Comparison of ENCODE assay signal across 8 cellular contexts in genomic region chr6:36875250-36875633, GRCh38. TPM values are rescaled to one million over a fixed set of nuclear protein-coding genes. Genes with fewer than 3 reads are reported as not detected.
A peak's percentile ranks its signal among the peaks of the same experiment; 100 is the strongest.
DNase-seq lines count a peak whose midpoint lies in the region; ATAC-seq, FAIRE-seq and TF ChIP-seq lines count a peak whose summit lies in the region.

No MANE protein-coding gene starts in this region.

- peak overlapping the region; percentile 99 for H3K4me3 Mint-ChIP-seq in memory B cell

- H3K9ac ChIP-seq in K562 (ENCODE audit: insufficient read depth in 1 of 2, low read depth in 2 of 2, low read length in 2 of 2): peak overlapping the region; percentile 3 to 100; a peak in 3 of 4 replicates

- 39% methylated on average over 6 of the region's 6 CpGs for WGBS in K562 (ENCODE audit: insufficient coverage, low coverage, missing lambda C conversion rate)

- H3K9me3 ChIP-seq in cardiac muscle cell (ENCODE audit: low read depth): no peaks in the 10 kb centered on the region
- H3K9me3 ChIP-seq in K562 (replicated peaks; ENCODE audit: control insufficient read depth, insufficient read depth, low read depth, low read length): no peaks in the 10 kb centered on the region
- H3K9me3 ChIP-seq in upper lobe of right lung: no peaks in the 10 kb centered on the region

- peaks cover 45% of the 10 kb centered on the region for H3K79me2 ChIP-seq in K562 (ENCODE audit: control insufficient read depth, insufficient read depth, low read length)

- H3K27me3 Mint-ChIP-seq in memory B cell: peaks cover 2% of the 10 kb centered on the region

- H3K4me3 ChIP-seq in cardiac muscle cell: peak overlapping the region; percentile 89
- H3K4me3 ChIP-seq in K562: peak overlapping the region; percentile 76
- H3K4me3 ChIP-seq in upper lobe of right lung: peak overlapping the region; percentile 93

- no peak for TF ChIP-seq RAD21 in K562 (CRISPR knock-in tag; conservative IDR thresholded peaks at IDR 0.05 in 1 of 2, IDR thresholded peaks at IDR 0.05 in 1 of 2)

- ATAC-seq in left cardiac atrium: no peak
- ATAC-seq in K562: no peak
- no peak for ATAC-seq in memory B cell (ENCODE audit: low read depth)
- no peak for ATAC-seq in upper lobe of right lung
- no peak for ATAC-seq in HG02938 (IDR thresholded peaks at IDR 0.05; ENCODE audit: unreplicated experiment)

- in situ Hi-C loops in K562 (cut with MboI): no loop called here

- peak overlapping the region; percentile 93 for H3K27ac Mint-ChIP-seq in memory B cell

- DNase-seq in cardiac muscle cell (ENCODE audit: low read depth in 1 of 2, low spot score in 1 of 2) (no peak), left cardiac atrium (no peak), K562 (ENCODE audit: extremely low read depth in 1 of 4, low spot score in 3 of 4) (peak in 2 of 4 experiments; percentile 32 to 37), memory B cell (ENCODE audit: low spot score in 2 of 2) (no peak), upper lobe of right lung (no peak), SW480 (ENCODE audit: low spot score) (no peak)
- DNase-seq in stimulated activated CD4-positive, alpha-beta T cell treated with anti-CD3 and anti-CD28 coated beads, Interleukin-12 subunit alpha, Interleukin-12 subunit beta, amount 100 ng/mL, for 4 hours: no peak

- H3K9me3 Mint-ChIP-seq in memory B cell: no peaks in the 10 kb centered on the region

- H3K36me3 Mint-ChIP-seq in memory B cell: peaks cover 5% of the 10 kb centered on the region

- peak overlapping the region; percentile 100 for H2AFZ ChIP-seq in K562 (ENCODE audit: low read depth, low read length)

- H3K27me3 ChIP-seq in cardiac muscle cell: no peaks in the 10 kb centered on the region
- no peaks in the 10 kb centered on the region for H3K27me3 ChIP-seq in K562 (ENCODE audit: control insufficient read depth in 2 of 2, insufficient read depth in 2 of 2, low read length in 2 of 2)
- peaks cover 4% of the 10 kb centered on the region for H3K27me3 ChIP-seq in upper lobe of right lung

- intact Hi-C loops in left cardiac atrium (cut with DNase I) (no loop called here), K562 (cut with micrococcal nuclease) (no loop called here), upper lobe of right lung (cut with DNase I) (no loop called here)

- no peaks in the 10 kb centered on the region for H4K20me1 ChIP-seq in K562 (replicated peaks; ENCODE audit: control insufficient read depth, insufficient read depth, low read length)

- H3K36me3 ChIP-seq in cardiac muscle cell: no peaks in the 10 kb centered on the region
- H3K36me3 ChIP-seq in K562 (ENCODE audit: control insufficient read depth, insufficient read depth, low read length): peaks cover 32% of the 10 kb centered on the region
- H3K36me3 ChIP-seq in upper lobe of right lung: no peaks in the 10 kb centered on the region

- TSS peak; percentile 90 for BruUV-seq in K562 (replicated peaks; lab: Mats Ljungman, UMichigan)

- TF ChIP-seq CTCF in cardiac muscle cell (IDR thresholded peaks at IDR 0.05; ENCODE audit: low read depth, low read length) (no peak), K562 (IDR thresholded peaks at IDR 0.05 in 2 of 3, conservative IDR thresholded peaks at IDR 0.05 in 1 of 3; ENCODE audit: insufficient read depth in 2 of 3, low read depth in 1 of 3, low read length in 3 of 3) (no peak), upper lobe of right lung (IDR thresholded peaks at IDR 0.05) (no peak)

- no peak for TF ChIP-seq POLR2A in K562 (conservative IDR thresholded peaks at IDR 0.05)

- peaks cover 13% of the 10 kb centered on the region for H3K4me1 Mint-ChIP-seq in memory B cell

- peaks cover 25% of the 10 kb centered on the region for H3K4me1 ChIP-seq in cardiac muscle cell (ENCODE audit: low read depth)
- H3K4me1 ChIP-seq in K562 (replicated peaks in 1 of 2; ENCODE audit: control insufficient read depth in 2 of 2, insufficient read depth in 2 of 2, low read length in 2 of 2): peaks cover 0 to 31% of the 10 kb centered on the region in 2 experiments; a peak in 2 of 5 replicates
- H3K4me1 ChIP-seq in upper lobe of right lung: peaks cover 14% of the 10 kb centered on the region

- H3K4me2 ChIP-seq in K562 (ENCODE audit: insufficient read depth, low read length): peak overlapping the region; percentile 99

- FAIRE-seq in K562 (lab: Jason Lieb, UNC): peak; percentile 6

- POLR2A ChIA-PET in K562 (lab: Yijun Ruan, JAX): interaction anchor here (0.6 to 7.8 kb wide), 28 partner anchors 8 to 1903 kb away, joined by 3 to 80 read pairs (median 4); partner anchors contain the start of genes C6orf89 and PI16

- H3K27ac ChIP-seq in cardiac muscle cell (peak overlapping the region; percentile 99), K562 (ENCODE audit: extremely low read depth, low read depth, low read length) (peak overlapping the region; percentile 100), upper lobe of right lung (peak overlapping the region; percentile 93)

- TF ChIP-seq EP300 in K562 (IDR thresholded peaks at IDR 0.05; ENCODE audit: low read length): no peak

- CTCF ChIA-PET in K562 (lab: Yijun Ruan, JAX; ENCODE audit: low intra/inter-chr PET ratio): no interaction called here

- no peaks in the 10 kb centered on the region for H3K9me1 ChIP-seq in K562 (ENCODE audit: control insufficient read depth, insufficient read depth, low read length)

RNA-seq across cellular contexts. Expression of gene PPIL1, which starts 0.6 kb away (rescaled TPM):
- total RNA-seq in cardiac muscle cell (37.0 and 70.8 TPM in 2 replicates), left cardiac atrium (10 to 100 TPM; 52.4 to 56.3 TPM), K562 (2014; rRNA removed) (65.8 and 86.0 TPM in 2 replicates), K562 (2014; rRNA removed; fragmentation: Illumina TruSeq; extraction: Trizol) (130 and 132 TPM in 2 replicates), K562 (2015; rRNA removed; fragmentation: Illumina TruSeq; extraction: Trizol) (107 and 119 TPM in 2 replicates), K562 (2021) (86.9 and 90.1 TPM in 2 replicates), upper lobe of right lung (15.7 TPM)
- polyA plus RNA-seq in cardiac muscle cell (76.5 and 133 TPM in 2 replicates), K562 (2011; rRNA removed) (113 and 137 TPM in 2 replicates), K562 (2014; fragmentation: Illumina TruSeq; extraction: Trizol) (116 and 156 TPM in 2 replicates), K562 (2014; fragmentation: Nextera tagmentation; extraction: Ambion mirVana) (100 to 1,000 TPM; 195 to 205 TPM), K562 (2014; rRNA removed) (87.9 and 108 TPM in 2 replicates)
- total RNA-seq in K562 (2011; cell fraction: chromatin; rRNA removed; ENCODE audit: low replicate concordance): 16.9 and 22.0 TPM in 2 replicates
- 16.6 and 19.2 TPM in 2 replicates for total RNA-seq in K562 (2011; cell fraction: nucleolus; rRNA removed)
- total RNA-seq in K562 (2011; cell fraction: nucleoplasm; rRNA removed): 25.1 and 30.4 TPM in 2 replicates
- polyA plus RNA-seq in K562 (2011; cell fraction: cytosol; rRNA removed): 95.1 and 112 TPM in 2 replicates
- 24.2 and 38.0 TPM in 2 replicates for polyA plus RNA-seq in K562 (2011; cell fraction: nucleus; rRNA removed)
- polyA plus RNA-seq in K562 (2012): 81.7 and 93.9 TPM in 2 replicates
- 105 and 126 TPM in 2 replicates for polyA minus RNA-seq in K562 (2011; rRNA and poly(A)+ RNA removed)
- polyA minus RNA-seq in K562 (2011; cell fraction: cytosol; rRNA and poly(A)+ RNA removed): 34.9 and 49.9 TPM in 2 replicates
- 11.2 and 16.2 TPM in 2 replicates for polyA minus RNA-seq in K562 (2011; cell fraction: nucleus; rRNA and poly(A)+ RNA removed)

RNA-seq across cellular contexts. Expression of gene C6orf89, which starts 10.5 kb away (rescaled TPM):
- total RNA-seq in cardiac muscle cell (26.7 and 27.6 TPM in 2 replicates), left cardiac atrium (10 to 100 TPM; 62.9 to 74.1 TPM), K562 (2014; rRNA removed) (47.2 and 63.5 TPM in 2 replicates), K562 (2014; rRNA removed; fragmentation: Illumina TruSeq; extraction: Trizol) (81.6 and 89.0 TPM in 2 replicates), K562 (2015; rRNA removed; fragmentation: Illumina TruSeq; extraction: Trizol) (56.9 and 58.5 TPM in 2 replicates), K562 (2021) (74.8 and 80.1 TPM in 2 replicates), upper lobe of right lung (57.9 TPM)
- polyA plus RNA-seq in cardiac muscle cell (28.2 and 28.6 TPM in 2 replicates), K562 (2011; rRNA removed) (92.9 and 95.9 TPM in 2 replicates), K562 (2014; fragmentation: Illumina TruSeq; extraction: Trizol) (96.1 and 111 TPM in 2 replicates), K562 (2014; fragmentation: Nextera tagmentation; extraction: Ambion mirVana) (10 to 100 TPM; 35.2 to 41.9 TPM), K562 (2014; rRNA removed) (46.7 and 67.6 TPM in 2 replicates)
- 94.9 and 122 TPM in 2 replicates for total RNA-seq in K562 (2011; cell fraction: chromatin; rRNA removed; ENCODE audit: low replicate concordance)
- 56.4 and 60.3 TPM in 2 replicates for total RNA-seq in K562 (2011; cell fraction: nucleolus; rRNA removed)
- 122 and 177 TPM in 2 replicates for total RNA-seq in K562 (2011; cell fraction: nucleoplasm; rRNA removed)
- 47.9 and 60.0 TPM in 2 replicates for polyA plus RNA-seq in K562 (2011; cell fraction: cytosol; rRNA removed)
- polyA plus RNA-seq in K562 (2011; cell fraction: nucleus; rRNA removed): 59.9 and 67.0 TPM in 2 replicates
- 71.0 and 74.5 TPM in 2 replicates for polyA plus RNA-seq in K562 (2012)
- polyA minus RNA-seq in K562 (2011; rRNA and poly(A)+ RNA removed): 51.7 and 54.4 TPM in 2 replicates
- 23.9 and 29.3 TPM in 2 replicates for polyA minus RNA-seq in K562 (2011; cell fraction: cytosol; rRNA and poly(A)+ RNA removed)
- polyA minus RNA-seq in K562 (2011; cell fraction: nucleus; rRNA and poly(A)+ RNA removed): 9.6 and 22.3 TPM in 2 replicates

RNA-seq across cellular contexts. Expression of gene CPNE5, which starts 36.0 kb away (rescaled TPM):
- total RNA-seq in cardiac muscle cell (29.2 and 52.1 TPM in 2 replicates), left cardiac atrium (10 to 100 TPM; 14.7 to 63.5 TPM), K562 (2014; rRNA removed) (0.18 TPM in 1 of 2 replicates, not detected in the other), K562 (2014; rRNA removed; fragmentation: Illumina TruSeq; extraction: Trizol) (not detected in 2 replicates), K562 (2015; rRNA removed; fragmentation: Illumina TruSeq; extraction: Trizol) (0.14 TPM in 1 of 2 replicates, not detected in the other), K562 (2021) (0.47 and 0.49 TPM in 2 replicates), upper lobe of right lung (2.3 TPM)
- polyA plus RNA-seq in cardiac muscle cell (51.6 and 56.5 TPM in 2 replicates), K562 (2011; rRNA removed) (0.46 and 0.61 TPM in 2 replicates), K562 (2014; fragmentation: Illumina TruSeq; extraction: Trizol) (0.43 TPM in 1 of 2 replicates, not detected in the other), K562 (2014; fragmentation: Nextera tagmentation; extraction: Ambion mirVana) (1 to 10 TPM in 1 of 2 experiments, under 1 TPM in 1; 0.21 to 1.0 TPM), K562 (2014; rRNA removed) (0.69 TPM in 1 of 2 replicates, not detected in the other)
- total RNA-seq in K562 (2011; cell fraction: chromatin; rRNA removed; ENCODE audit: low replicate concordance): 1.5 and 2.5 TPM in 2 replicates
- 0.66 and 1.5 TPM in 2 replicates for total RNA-seq in K562 (2011; cell fraction: nucleolus; rRNA removed)
- total RNA-seq in K562 (2011; cell fraction: nucleoplasm; rRNA removed): 1.2 and 1.6 TPM in 2 replicates
- polyA plus RNA-seq in K562 (2011; cell fraction: cytosol; rRNA removed): 0.19 and 0.31 TPM in 2 replicates
- 1.2 and 1.9 TPM in 2 replicates for polyA plus RNA-seq in K562 (2011; cell fraction: nucleus; rRNA removed)
- polyA plus RNA-seq in K562 (2012): 0.33 and 1.8 TPM in 2 replicates
- polyA minus RNA-seq in K562 (2011; rRNA and poly(A)+ RNA removed): 0.67 TPM in 1 of 2 replicates, not detected in the other
- not detected in 2 replicates for polyA minus RNA-seq in K562 (2011; cell fraction: cytosol; rRNA and poly(A)+ RNA removed)
- 0.78 and 0.81 TPM in 2 replicates for polyA minus RNA-seq in K562 (2011; cell fraction: nucleus; rRNA and poly(A)+ RNA removed)
